Comparison of ENCODE assay signal across 8 cellular contexts in genomic region chr15:69643971-69644370, GRCh38.
"Had no signal": no experiment of that assay in that cellular context is flagged by ENCODE, and none has a peak within 500 bp of the region (broad histone marks: within the 10 kb centered on the region; RNA-seq: fewer than 3 reads in every experiment).

No MANE protein-coding gene starts in this region.

- H3K27ac ChIP-seq: GM23248 had no signal

- H3K4me3 ChIP-seq: GM23248, GM23338, HAP-1 had no signal

- H3K4me1 ChIP-seq: HAP-1 had no signal

- H3K27ac Mint-ChIP-seq: GM23338, H9, HFFc6 had no signal

- H3K4me3 Mint-ChIP-seq: GM23338, H9, HFFc6 had no signal

- H3K9me3 ChIP-seq: HAP-1 had no signal

- H3K36me3 ChIP-seq: HAP-1 had no signal

- DNase-seq: GM23248, GOT3, H7, H9, HCEC 1CT, HFFc6 had no signal
